In the genomic region with DNA sequence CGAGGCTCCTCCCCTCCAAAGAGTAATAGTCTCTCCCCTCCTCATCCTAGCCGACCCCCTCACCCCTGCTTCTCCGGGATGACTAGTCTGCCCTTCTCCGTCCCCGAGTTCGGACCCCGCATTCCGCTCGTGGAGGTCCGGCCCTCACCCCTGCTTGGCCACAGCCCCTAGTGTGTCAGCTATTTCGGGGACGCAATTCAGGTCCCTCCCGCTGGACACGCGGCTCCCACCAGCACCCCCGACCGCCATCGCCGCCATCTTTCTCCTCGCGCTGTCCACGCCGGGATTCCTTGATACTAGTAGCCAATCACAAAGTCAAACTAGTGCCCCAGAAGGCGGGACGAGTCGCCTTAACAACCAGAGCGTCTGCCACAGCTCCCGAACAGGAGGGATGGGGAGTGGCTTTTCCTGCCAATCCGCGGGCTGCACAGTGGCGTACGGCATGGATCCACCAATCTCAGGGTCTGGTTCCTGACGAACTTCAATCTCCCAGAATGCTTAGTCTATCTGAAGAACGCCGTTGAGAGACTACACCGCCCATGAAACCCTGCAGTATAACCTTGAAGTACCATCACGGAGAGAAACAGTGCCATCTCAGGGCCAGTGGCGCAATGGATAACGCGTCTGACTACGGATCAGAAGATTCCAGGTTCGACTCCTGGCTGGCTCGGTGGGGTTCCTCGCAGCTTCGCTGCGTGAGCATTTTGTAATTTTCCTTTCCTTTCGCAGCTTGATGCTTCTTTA, we compare ENCODE assay signal across 1 cellular context.
A peak's percentile ranks its signal among the peaks of the same experiment; 100 is the strongest.
TF ChIP-seq lines count a peak whose summit lies in the region.

A gene (minus strand): TSS at position 273 of the 744 bp plus-strand sequence. CDS start 15 bp downstream, at position 258.

TF ChIP-seq in WTC11, 78 proteins besides CTCF, POLR2A, EP300 and RAD21 (continued from another document):
- TF ChIP-seq, protein P1, sequence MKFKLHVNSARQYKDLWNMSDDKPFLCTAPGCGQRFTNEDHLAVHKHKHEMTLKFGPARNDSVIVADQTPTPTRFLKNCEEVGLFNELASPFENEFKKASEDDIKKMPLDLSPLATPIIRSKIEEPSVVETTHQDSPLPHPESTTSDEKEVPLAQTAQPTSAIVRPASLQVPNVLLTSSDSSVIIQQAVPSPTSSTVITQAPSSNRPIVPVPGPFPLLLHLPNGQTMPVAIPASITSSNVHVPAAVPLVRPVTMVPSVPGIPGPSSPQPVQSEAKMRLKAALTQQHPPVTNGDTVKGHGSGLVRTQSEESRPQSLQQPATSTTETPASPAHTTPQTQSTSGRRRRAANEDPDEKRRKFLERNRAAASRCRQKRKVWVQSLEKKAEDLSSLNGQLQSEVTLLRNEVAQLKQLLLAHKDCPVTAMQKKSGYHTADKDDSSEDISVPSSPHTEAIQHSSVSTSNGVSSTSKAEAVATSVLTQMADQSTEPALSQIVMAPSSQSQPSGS (CRISPR knock-in tag; IDR thresholded peaks at IDR 0.05; ENCODE audit: borderline replicate concordance, low read depth): no peak
- peak; percentile 26; the same call in 1 of the 2 replicates for TF ChIP-seq ZNF219 (CRISPR knock-in tag; IDR thresholded peaks at IDR 0.05; ENCODE audit: borderline replicate concordance)
- TF ChIP-seq ZNF121 (CRISPR knock-in tag; IDR thresholded peaks at IDR 0.05): no peak
- TF ChIP-seq, protein P2, sequence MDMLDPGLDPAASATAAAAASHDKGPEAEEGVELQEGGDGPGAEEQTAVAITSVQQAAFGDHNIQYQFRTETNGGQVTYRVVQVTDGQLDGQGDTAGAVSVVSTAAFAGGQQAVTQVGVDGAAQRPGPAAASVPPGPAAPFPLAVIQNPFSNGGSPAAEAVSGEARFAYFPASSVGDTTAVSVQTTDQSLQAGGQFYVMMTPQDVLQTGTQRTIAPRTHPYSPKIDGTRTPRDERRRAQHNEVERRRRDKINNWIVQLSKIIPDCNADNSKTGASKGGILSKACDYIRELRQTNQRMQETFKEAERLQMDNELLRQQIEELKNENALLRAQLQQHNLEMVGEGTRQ (CRISPR knock-in tag; IDR thresholded peaks at IDR 0.05): no peak
- peak; percentile 19; the same call in 1 of the 2 replicates for TF ChIP-seq TP53 (CRISPR knock-in tag; IDR thresholded peaks at IDR 0.05)
- no peak for TF ChIP-seq ZNF416 (CRISPR knock-in tag; IDR thresholded peaks at IDR 0.05)
- peak; percentile 70 for TF ChIP-seq FOXK1 (CRISPR knock-in tag; IDR thresholded peaks at IDR 0.05)
- TF ChIP-seq, protein P3, sequence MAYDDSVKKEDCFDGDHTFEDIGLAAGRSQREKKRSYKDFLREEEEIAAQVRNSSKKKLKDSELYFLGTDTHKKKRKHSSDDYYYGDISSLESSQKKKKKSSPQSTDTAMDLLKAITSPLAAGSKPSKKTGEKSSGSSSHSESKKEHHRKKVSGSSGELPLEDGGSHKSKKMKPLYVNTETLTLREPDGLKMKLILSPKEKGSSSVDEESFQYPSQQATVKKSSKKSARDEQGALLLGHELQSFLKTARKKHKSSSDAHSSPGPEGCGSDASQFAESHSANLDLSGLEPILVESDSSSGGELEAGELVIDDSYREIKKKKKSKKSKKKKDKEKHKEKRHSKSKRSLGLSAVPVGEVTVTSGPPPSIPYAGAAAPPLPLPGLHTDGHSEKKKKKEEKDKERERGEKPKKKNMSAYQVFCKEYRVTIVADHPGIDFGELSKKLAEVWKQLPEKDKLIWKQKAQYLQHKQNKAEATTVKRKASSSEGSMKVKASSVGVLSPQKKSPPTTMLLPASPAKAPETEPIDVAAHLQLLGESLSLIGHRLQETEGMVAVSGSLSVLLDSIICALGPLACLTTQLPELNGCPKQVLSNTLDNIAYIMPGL (CRISPR knock-in tag; IDR thresholded peaks at IDR 0.05): peak; percentile 89
